ENCODE assay signal across 16 cellular contexts in genomic region chr3:134544306-134544705, GRCh38.
"Had no signal": no experiment of that assay in that cellular context is flagged by ENCODE, and none has a peak within 500 bp of the region (broad histone marks: within the 10 kb centered on the region; RNA-seq: fewer than 3 reads in every experiment).

No MANE protein-coding gene starts in this region.

- H3K4me3 ChIP-seq: uterus had no signal

- H3K4me3 Mint-ChIP-seq: activated CD4-positive, alpha-beta T cell treated with anti-CD3 and anti-CD28 coated beads, Interleukin-2, amount 10 ng/mL, durations not matched to agents 24 days and 14 days; brain; endodermal cell; immature natural killer cell; naive thymus-derived CD8-positive, alpha-beta T cell; stimulated activated naive CD8-positive, alpha-beta T cell treated with anti-CD3 and anti-CD28 coated beads, Interleukin-15, amount 100 ng/mL, for 72 hours had no signal

- H3K27me3 ChIP-seq: uterus had no signal

- H3K4me1 Mint-ChIP-seq: brain had no signal

- H3K9me3 ChIP-seq: uterus had no signal

- H3K27ac Mint-ChIP-seq: activated CD4-positive, alpha-beta T cell treated with anti-CD3 and anti-CD28 coated beads, Interleukin-2, amount 10 ng/mL, durations not matched to agents 24 days and 14 days; brain; endodermal cell had no signal

- H3K4me1 ChIP-seq: uterus had no signal

- DNase-seq: activated CD4-positive, alpha-beta T cell treated with anti-CD3 and anti-CD28 coated beads, Interleukin-2, amount 10 ng/mL, durations not matched to agents 24 days and 14 days; activated T-cell treated with anti-CD3 and anti-CD28 coated beads, Interleukin-2, amount 50 U/mL, for 1 hour; amygdala; cerebellar nuclear complex; endodermal cell; erythroblast; immature natural killer cell; left colon; mammary epithelial cell; naive thymus-derived CD8-positive, alpha-beta T cell; posterior cingulate gyrus; stimulated activated CD4-positive, alpha-beta T cell treated with anti-CD3 and anti-CD28 coated beads, Interleukin-4, amount 100 ng/mL, for 4 hours; stimulated activated naive CD8-positive, alpha-beta T cell treated with anti-CD3 and anti-CD28 coated beads, Interleukin-15, amount 100 ng/mL, for 72 hours; uterus had no signal

- ATAC-seq: activated naive CD4-positive, alpha-beta T cell treated with anti-CD3 and anti-CD28 coated beads, Interleukin-2, amount 50 U/mL, for 72 hours; left colon; naive thymus-derived CD8-positive, alpha-beta T cell; stimulated activated naive CD8-positive, alpha-beta T cell treated with anti-CD3 and anti-CD28 coated beads, Interleukin-15, amount 100 ng/mL, for 72 hours had no signal

- H3K27ac ChIP-seq: uterus had no signal

- H3K27me3 Mint-ChIP-seq: activated CD4-positive, alpha-beta T cell treated with anti-CD3 and anti-CD28 coated beads, Interleukin-2, amount 10 ng/mL, durations not matched to agents 24 days and 14 days; brain; naive thymus-derived CD8-positive, alpha-beta T cell; stimulated activated naive CD8-positive, alpha-beta T cell treated with anti-CD3 and anti-CD28 coated beads, Interleukin-15, amount 100 ng/mL, for 72 hours had no signal

- H3K9me3 Mint-ChIP-seq: activated CD4-positive, alpha-beta T cell treated with anti-CD3 and anti-CD28 coated beads, Interleukin-2, amount 10 ng/mL, durations not matched to agents 24 days and 14 days; activated naive CD4-positive, alpha-beta T cell treated with anti-CD3 and anti-CD28 coated beads, Interleukin-2, amount 50 U/mL, for 72 hours; brain; endodermal cell; immature natural killer cell; naive thymus-derived CD8-positive, alpha-beta T cell; stimulated activated naive CD8-positive, alpha-beta T cell treated with anti-CD3 and anti-CD28 coated beads, Interleukin-15, amount 100 ng/mL, for 72 hours had no signal

- H3K36me3 ChIP-seq: uterus had no signal
